In the genomic region with DNA sequence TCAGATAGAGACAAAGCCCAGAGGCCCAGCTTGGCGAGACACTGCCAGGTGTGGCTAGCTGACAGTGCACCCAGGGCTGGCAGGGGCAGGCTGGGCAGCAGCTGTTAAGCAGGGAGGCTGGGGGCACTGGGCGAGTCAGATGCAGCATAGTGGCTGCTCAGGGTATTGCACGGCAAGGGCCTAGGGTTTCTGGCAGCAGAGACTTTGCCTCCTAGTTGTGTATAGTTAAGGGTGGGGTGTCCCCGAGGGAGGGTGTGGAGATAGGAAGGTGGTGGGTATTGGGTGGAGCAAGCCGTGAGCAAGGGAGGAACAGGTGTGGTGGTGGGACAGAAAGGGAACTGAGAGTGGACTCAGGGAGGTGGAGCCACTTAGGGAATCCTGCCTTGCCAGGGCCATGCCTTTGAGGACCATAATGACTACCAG, we compare ENCODE assay signal across 9 cellular contexts.
DNase-seq lines count a peak whose midpoint lies in the region; ATAC-seq and TF ChIP-seq lines count a peak whose summit lies in the region.
"Had no signal": no experiment of that assay in that cellular context is flagged by ENCODE, and none has a peak within 500 bp of the region (broad histone marks: within the 10 kb centered on the region; RNA-seq: fewer than 3 reads in every experiment).

No MANE protein-coding gene starts in this region.

- H3K4me3 ChIP-seq in colonic mucosa (no peak overlapping the region), esophagus muscularis mucosa (no peak overlapping the region)

- peak overlapping the region in 1 of 2 donors; percentile 55 for H3K9ac ChIP-seq in colonic mucosa (ENCODE audit: low read depth in 2 of 2, low read length in 2 of 2)

- peaks cover 32% of the 10 kb centered on the region for H3K4me1 Mint-ChIP-seq in activated T-cell treated with anti-CD3 and anti-CD28 coated beads, Interleukin-2, amount 50 U/mL, for 4 hours (ENCODE audit: low read depth)
- peaks cover 23% of the 10 kb centered on the region for H3K4me1 Mint-ChIP-seq in stimulated activated naive CD8-positive, alpha-beta T cell treated with anti-CD3 and anti-CD28 coated beads, Interleukin-15, amount 100 ng/mL, for 72 hours

- TF ChIP-seq POLR2A in esophagus muscularis mucosa (IDR thresholded peaks at IDR 0.05; ENCODE audit: low read depth), result no peak

- H3K36me3 ChIP-seq in colonic mucosa (no peaks in the 10 kb centered on the region), esophagus muscularis mucosa (no peaks in the 10 kb centered on the region)

- no peaks in the 10 kb centered on the region for H3K36me3 Mint-ChIP-seq in activated T-cell treated with anti-CD3 and anti-CD28 coated beads, Interleukin-2, amount 50 U/mL, for 4 hours (ENCODE audit: insufficient read depth)

- WGBS in esophagus muscularis mucosa, result 85% methylated on average over 5 of the region's 5 CpGs

- H3K27ac ChIP-seq in colonic mucosa, result no peak overlapping the region
- H3K27ac ChIP-seq in esophagus muscularis mucosa (replicated peaks in 1 of 4), result no peak overlapping the region

- no peak for DNase-seq in activated T-cell treated with anti-CD3 and anti-CD28 coated beads, Interleukin-2, amount 50 U/mL, for 4 hours
- no peak for DNase-seq in activated T-cell treated with anti-CD3 and anti-CD28 coated beads for 4 hours
- DNase-seq in KBM-7, result peak; percentile 26
- DNase-seq in colonic mucosa, result peak; percentile 85
- no peak for DNase-seq in stimulated activated naive CD8-positive, alpha-beta T cell treated with anti-CD3 and anti-CD28 coated beads, Interleukin-15, amount 100 ng/mL, for 72 hours
- no peak for DNase-seq in NCI-H774 (lab: John Stamatoyannopoulos, UW)
- DNase-seq in putamen (ENCODE audit: low spot score), result no peak
- no peak for DNase-seq in esophagus muscularis mucosa (ENCODE audit: extremely low spot score)
- DNase-seq: activated CD4-positive, alpha-beta T cell treated with anti-CD3 and anti-CD28 coated beads for 1 hour had no signal

- intact Hi-C loops in colonic mucosa (cut with DNase I) (no loop called here), esophagus muscularis mucosa (cut with DNase I) (no loop called here)

- no peak overlapping the region for H3K4me3 Mint-ChIP-seq in activated T-cell treated with anti-CD3 and anti-CD28 coated beads, Interleukin-2, amount 50 U/mL, for 4 hours
- no peak overlapping the region for H3K4me3 Mint-ChIP-seq in stimulated activated naive CD8-positive, alpha-beta T cell treated with anti-CD3 and anti-CD28 coated beads, Interleukin-15, amount 100 ng/mL, for 72 hours

- in situ Hi-C loops in KBM-7 (cut with MboI; ENCODE audit: low pct_unique_long_range_greater_than_20kb, low sequenced_read_pairs), result no loop called here

- ATAC-seq in activated T-cell treated with anti-CD3 and anti-CD28 coated beads, Interleukin-2, amount 50 U/mL, for 4 hours, result peak; percentile 61 to 70
- ATAC-seq in stimulated activated naive CD8-positive, alpha-beta T cell treated with anti-CD3 and anti-CD28 coated beads, Interleukin-15, amount 100 ng/mL, for 72 hours, result peak; percentile 72

- H3K27ac Mint-ChIP-seq in stimulated activated naive CD8-positive, alpha-beta T cell treated with anti-CD3 and anti-CD28 coated beads, Interleukin-15, amount 100 ng/mL, for 72 hours, result no peak overlapping the region

- H3K9me3 ChIP-seq in colonic mucosa (no peaks in the 10 kb centered on the region), esophagus muscularis mucosa (no peaks in the 10 kb centered on the region)

- TF ChIP-seq EP300 in esophagus muscularis mucosa (IDR thresholded peaks at IDR 0.05), result no peak

- H3K9me3 Mint-ChIP-seq in activated T-cell treated with anti-CD3 and anti-CD28 coated beads, Interleukin-2, amount 50 U/mL, for 4 hours, result no peaks in the 10 kb centered on the region
- H3K9me3 Mint-ChIP-seq in stimulated activated naive CD8-positive, alpha-beta T cell treated with anti-CD3 and anti-CD28 coated beads, Interleukin-15, amount 100 ng/mL, for 72 hours, result no peaks in the 10 kb centered on the region

- no peaks in the 10 kb centered on the region for H3K27me3 ChIP-seq in colonic mucosa
- no peaks in the 10 kb centered on the region for H3K27me3 ChIP-seq in esophagus muscularis mucosa

- H3K27me3 Mint-ChIP-seq in activated T-cell treated with anti-CD3 and anti-CD28 coated beads, Interleukin-2, amount 50 U/mL, for 4 hours (ENCODE audit: low read depth), result no peaks in the 10 kb centered on the region
- peaks cover 25% of the 10 kb centered on the region for H3K27me3 Mint-ChIP-seq in stimulated activated naive CD8-positive, alpha-beta T cell treated with anti-CD3 and anti-CD28 coated beads, Interleukin-15, amount 100 ng/mL, for 72 hours

- H3K4me1 ChIP-seq in colonic mucosa (peaks cover 13% of the 10 kb centered on the region), esophagus muscularis mucosa (no peaks in the 10 kb centered on the region)

- TF ChIP-seq CTCF in colonic mucosa (IDR thresholded peaks at IDR 0.05) (peak; percentile 66), esophagus muscularis mucosa (IDR thresholded peaks at IDR 0.05) (no peak)

Comparison
In these comparisons a context has a peak if more than half of its experiments do, and no peak if none do; other contexts are left out.
1. DNase-seq: peak in KBM-7 (single experiment) and colonic mucosa (single experiment); none in activated T-cell treated with anti-CD3 and anti-CD28 coated beads, Interleukin-2, amount 50 U/mL, for 4 hours (single experiment), activated T-cell treated with anti-CD3 and anti-CD28 coated beads for 4 hours (single experiment), stimulated activated naive CD8-positive, alpha-beta T cell treated with anti-CD3 and anti-CD28 coated beads, Interleukin-15, amount 100 ng/mL, for 72 hours (0 of 2), NCI-H774 (single experiment), putamen (single experiment) and esophagus muscularis mucosa (single experiment).